ENCODE assay signal across 29 cellular contexts in genomic region chr5:128770907-128771306, GRCh38.
"Had no signal": no experiment of that assay in that cellular context is flagged by ENCODE, and none has a peak within 500 bp of the region (broad histone marks: within the 10 kb centered on the region; RNA-seq: fewer than 3 reads in every experiment).

No MANE protein-coding gene starts in this region.

- H3K9me3 ChIP-seq: ascending aorta, colonic mucosa, gastroesophageal sphincter, ovary, testis, transverse colon had no signal

- DNase-seq: activated CD4-positive, alpha-beta memory T cell treated with anti-CD3 and anti-CD28 coated beads for 36 hours; activated CD4-positive, alpha-beta T cell treated with anti-CD3 and anti-CD28 coated beads, Interleukin-2, amount 10 ng/mL, durations not matched to agents 24 days and 14 days; activated CD4-positive, CD25-positive, alpha-beta regulatory T cell treated with anti-CD3 and anti-CD28 coated beads, Interleukin-2, amount 50 U/mL, for 72 hours; activated CD8-positive, alpha-beta memory T cell treated with anti-CD3 and anti-CD28 coated beads, Interleukin-2, amount 50 U/mL, for 48 hours; activated gamma-delta T cell; activated naive CD4-positive, alpha-beta T cell treated with anti-CD3 and anti-CD28 coated beads, Interleukin-2, amount 10 ng/mL, durations not matched to agents 7 days and 5 days; activated naive CD8-positive, alpha-beta T cell treated with anti-CD3 and anti-CD28 coated beads, Interleukin-2, amount 10 ng/mL, durations not matched to agents 7 days and 5 days; activated T-cell treated with anti-CD3 and anti-CD28 coated beads, Interleukin-2, amount 50 U/mL, for 24 hours; cerebellar nuclear complex; colonic mucosa; dorsolateral prefrontal cortex; effector memory CD4-positive, alpha-beta T cell; head of caudate nucleus; hypothalamus; immature natural killer cell; kidney; left colon; mammary epithelial cell; ovary; stimulated activated CD4-positive, alpha-beta T cell treated with anti-CD3 and anti-CD28 coated beads, Interleukin-12 subunit alpha, Interleukin-12 subunit beta, amount 100 ng/mL, for 4 hours; stimulated activated CD4-positive, alpha-beta T cell treated with anti-CD3 and anti-CD28 coated beads, Interleukin-4, amount 100 ng/mL, for 1 hour; stimulated activated naive CD8-positive, alpha-beta T cell treated with anti-CD3 and anti-CD28 coated beads, Interleukin-15, Interleukin-2, amounts not matched to agents 100 U/mL and 50 U/mL, for 24 hours; testis; transverse colon had no signal

- H3K36me3 ChIP-seq: ascending aorta, cardiac muscle cell, colonic mucosa, gastroesophageal sphincter, ovary, transverse colon had no signal

- H3K4me3 ChIP-seq: ascending aorta, cardiac muscle cell, colonic mucosa, dorsolateral prefrontal cortex, gastroesophageal sphincter, ovary, skin epidermis, testis, transverse colon had no signal

- H3K4me1 ChIP-seq: colonic mucosa, gastroesophageal sphincter, testis, transverse colon had no signal

- H3K27ac ChIP-seq: ascending aorta, cardiac muscle cell, colonic mucosa, dorsolateral prefrontal cortex, gastroesophageal sphincter, ovary, skin epidermis, testis, transverse colon had no signal

- ATAC-seq: gastroesophageal sphincter; left colon; sciatic nerve; stimulated activated naive CD8-positive, alpha-beta T cell treated with anti-CD3 and anti-CD28 coated beads, Interleukin-15, Interleukin-2, amounts not matched to agents 100 U/mL and 50 U/mL, for 24 hours had no signal

- H3K27me3 ChIP-seq: ascending aorta, cardiac muscle cell, colonic mucosa, dorsolateral prefrontal cortex, gastroesophageal sphincter, ovary, testis, transverse colon had no signal
